ENCODE assay signal across 13 cellular contexts in genomic region chr2:191922736-191923651, GRCh38.
A peak's percentile ranks its signal among the peaks of the same experiment; 100 is the strongest.
DNase-seq lines count a peak whose midpoint lies in the region; ATAC-seq and TF ChIP-seq lines count a peak whose summit lies in the region.
"Had no signal": no experiment of that assay in that cellular context is flagged by ENCODE, and none has a peak within 500 bp of the region (broad histone marks: within the 10 kb centered on the region; RNA-seq: fewer than 3 reads in every experiment).

No MANE protein-coding gene starts in this region.

- H3K4me1 Mint-ChIP-seq in CD14-positive monocyte: peaks cover 1% of the 10 kb centered on the region
- H3K4me1 Mint-ChIP-seq in activated naive CD4-positive, alpha-beta T cell treated with anti-CD3 and anti-CD28 coated beads, Interleukin-2, amount 10 ng/mL, durations not matched to agents 7 days and 5 days: no peaks in the 10 kb centered on the region

- CTCF ChIA-PET in activated naive CD4-positive, alpha-beta T cell treated with anti-CD3 and anti-CD28 coated beads, Interleukin-2, amount 10 ng/mL, durations not matched to agents 7 days and 5 days (lab: Charles Lee): no interaction called here

- H3K9me3 Mint-ChIP-seq in CD14-positive monocyte: peaks cover 5 to 10% (median 6%) of the 10 kb centered on the region in 7 donors
- no peaks in the 10 kb centered on the region for H3K9me3 Mint-ChIP-seq in activated naive CD4-positive, alpha-beta T cell treated with anti-CD3 and anti-CD28 coated beads, Interleukin-2, amount 10 ng/mL, durations not matched to agents 7 days and 5 days
- H3K9me3 Mint-ChIP-seq: activated T-cell treated with anti-CD3 and anti-CD28 coated beads, Interleukin-2, amount 50 U/mL, for 4 hours; natural killer cell had no signal

- no peak overlapping the region for H3K27ac ChIP-seq in caudate nucleus (ENCODE audit: low read depth, low read length)
- H3K27ac ChIP-seq: breast epithelium had no signal

- TF ChIP-seq CTCF in GM13977 (IDR thresholded peaks at IDR 0.05; ENCODE audit: extremely low read depth, insufficient read depth, missing control alignments) (no peak), CD14-positive monocyte (IDR thresholded peaks at IDR 0.05) (no peak)

- H3K4me3 Mint-ChIP-seq in CD14-positive monocyte: no peak overlapping the region
- H3K4me3 Mint-ChIP-seq in activated naive CD4-positive, alpha-beta T cell treated with anti-CD3 and anti-CD28 coated beads, Interleukin-2, amount 10 ng/mL, durations not matched to agents 7 days and 5 days: no peak overlapping the region
- H3K4me3 Mint-ChIP-seq: activated T-cell treated with anti-CD3 and anti-CD28 coated beads, Interleukin-2, amount 50 U/mL, for 4 hours; natural killer cell; stimulated activated naive CD8-positive, alpha-beta T cell treated with anti-CD3 and anti-CD28 coated beads, Interleukin-15, Interleukin-2, amounts not matched to agents 100 ng/mL and 50 ng/mL, for 24 hours had no signal

- intact Hi-C loops in CD14-positive monocyte (cut with micrococcal nuclease): no loop called here

- no peak overlapping the region for H3K27ac Mint-ChIP-seq in CD14-positive monocyte
- H3K27ac Mint-ChIP-seq in activated naive CD4-positive, alpha-beta T cell treated with anti-CD3 and anti-CD28 coated beads, Interleukin-2, amount 10 ng/mL, durations not matched to agents 7 days and 5 days: no peak overlapping the region
- H3K27ac Mint-ChIP-seq: natural killer cell; stimulated activated naive CD8-positive, alpha-beta T cell treated with anti-CD3 and anti-CD28 coated beads, Interleukin-15, Interleukin-2, amounts not matched to agents 100 ng/mL and 50 ng/mL, for 24 hours had no signal

- in situ Hi-C loops in GM13977 (cut with MboI; ENCODE audit: low pct_unique_long_range_greater_than_20kb, low sequenced_read_pairs, unreplicated experiment): no loop called here

- H3K27me3 Mint-ChIP-seq in CD14-positive monocyte (ENCODE audit: low read depth in 3 of 3): peaks cover 0 to under 1% (median 0%) of the 10 kb centered on the region in 3 donors
- peaks cover 3% of the 10 kb centered on the region for H3K27me3 Mint-ChIP-seq in activated naive CD4-positive, alpha-beta T cell treated with anti-CD3 and anti-CD28 coated beads, Interleukin-2, amount 10 ng/mL, durations not matched to agents 7 days and 5 days
- H3K27me3 Mint-ChIP-seq: stimulated activated naive CD8-positive, alpha-beta T cell treated with anti-CD3 and anti-CD28 coated beads, Interleukin-15, Interleukin-2, amounts not matched to agents 100 ng/mL and 50 ng/mL, for 24 hours had no signal

- ATAC-seq in GM19438 (IDR thresholded peaks at IDR 0.05; ENCODE audit: low read depth, unreplicated experiment) (peak; percentile 91), HG02798 (IDR thresholded peaks at IDR 0.05; ENCODE audit: poor library complexity, unreplicated experiment) (peak; percentile 89), HG03460 (IDR thresholded peaks at IDR 0.05; ENCODE audit: unreplicated experiment) (peak; percentile 94)
- ATAC-seq: activated T-cell treated with anti-CD3 and anti-CD28 coated beads, Interleukin-2, amount 50 U/mL, for 4 hours; natural killer cell had no signal

- H3K36me3 Mint-ChIP-seq in CD14-positive monocyte: no peaks in the 10 kb centered on the region
- H3K36me3 Mint-ChIP-seq in activated naive CD4-positive, alpha-beta T cell treated with anti-CD3 and anti-CD28 coated beads, Interleukin-2, amount 10 ng/mL, durations not matched to agents 7 days and 5 days: no peaks in the 10 kb centered on the region
- H3K36me3 Mint-ChIP-seq: natural killer cell had no signal

- peak; percentile 83 for DNase-seq in GM13977 (ENCODE audit: low spot score)
- DNase-seq in CD14-positive monocyte (ENCODE audit: low spot score): no peak
- DNase-seq in activated naive CD4-positive, alpha-beta T cell treated with anti-CD3 and anti-CD28 coated beads, Interleukin-2, amount 10 ng/mL, durations not matched to agents 7 days and 5 days: no peak
- no peak for DNase-seq in caudate nucleus (lab: John Stamatoyannopoulos, UW)
- DNase-seq in DMS153 (lab: John Stamatoyannopoulos, UW): no peak
- DNase-seq: activated T-cell treated with anti-CD3 and anti-CD28 coated beads, Interleukin-2, amount 50 U/mL, for 4 hours; erythroblast; natural killer cell had no signal
